ENCODE assay signal across 21 cellular contexts in genomic region chr14:29783556-29783955, GRCh38.
A peak's percentile ranks its signal among the peaks of the same experiment; 100 is the strongest.
DNase-seq lines count a peak whose midpoint lies in the region; ATAC-seq, FAIRE-seq and TF ChIP-seq lines count a peak whose summit lies in the region.
"Had no signal": no experiment of that assay in that cellular context is flagged by ENCODE, and none has a peak within 500 bp of the region (broad histone marks: within the 10 kb centered on the region; RNA-seq: fewer than 3 reads in every experiment).

No MANE protein-coding gene starts in this region.

- H3K79me2 ChIP-seq in Karpas-422 (ENCODE audit: low read length) (no peaks in the 10 kb centered on the region), astrocyte (ENCODE audit: insufficient read depth, low read length) (no peaks in the 10 kb centered on the region)

- H3K4me1 ChIP-seq in Karpas-422 (ENCODE audit: low read length): no peaks in the 10 kb centered on the region
- H3K4me1 ChIP-seq in astrocyte (ENCODE audit: insufficient read depth, low read length): no peaks in the 10 kb centered on the region
- H3K4me1 ChIP-seq in endodermal cell (ENCODE audit: control insufficient read depth, insufficient read depth, low read length): no peaks in the 10 kb centered on the region
- H3K4me1 ChIP-seq: A549; BLaER1 treated with 17β-estradiol and CSF1 and Interleukin-3, amounts not matched to agents 10 nM and 100 nM; Caco-2 had no signal

- H3K9me3 ChIP-seq in Karpas-422 (ENCODE audit: low read length) (peaks cover 46% of the 10 kb centered on the region), astrocyte (ENCODE audit: insufficient read depth, low read depth, low read length) (no peaks in the 10 kb centered on the region), endodermal cell (ENCODE audit: control insufficient read depth, low read length) (peaks cover 11% of the 10 kb centered on the region)
- H3K9me3 ChIP-seq: A549, Caco-2 had no signal

- H3K27me3 Mint-ChIP-seq in astrocyte (ENCODE audit: low read depth, unreplicated experiment): no peaks in the 10 kb centered on the region
- H3K27me3 Mint-ChIP-seq in endodermal cell (ENCODE audit: insufficient read depth): no peaks in the 10 kb centered on the region
- H3K27me3 Mint-ChIP-seq in activated CD4-positive, alpha-beta T cell treated with anti-CD3 and anti-CD28 coated beads for 36 hours: no peaks in the 10 kb centered on the region
- H3K27me3 Mint-ChIP-seq: B cell; CD4-positive, alpha-beta T cell had no signal

- intact Hi-C loops in activated CD4-positive, alpha-beta T cell treated with anti-CD3 and anti-CD28 coated beads for 36 hours (cut with DNase I, micrococcal nuclease): no loop called here

- 99 to 100% methylated on average over 3 of the region's 3 CpGs for WGBS in endodermal cell (ENCODE audit: insufficient coverage in 1 of 2, insufficient read length in 1 of 2), 2 experiments

- POLR2A ChIA-PET in activated CD4-positive, alpha-beta T cell treated with anti-CD3 and anti-CD28 coated beads for 36 hours (lab: Charles Lee): no interaction called here

- CTCF ChIA-PET in activated CD4-positive, alpha-beta T cell treated with anti-CD3 and anti-CD28 coated beads for 36 hours (lab: Charles Lee): interaction anchor here (0.9 kb wide), 1 partner anchor 18 kb away, joined by 3 read pairs; no protein-coding TSS in a partner anchor

- no peak for TF ChIP-seq CTCF in astrocyte (IDR thresholded peaks at IDR 0.05; ENCODE audit: insufficient read depth, low read depth, low read length)
- no peak for TF ChIP-seq CTCF in endodermal cell (conservative IDR thresholded peaks at IDR 0.05)

- H3K9me2 ChIP-seq in Karpas-422 (replicated peaks; ENCODE audit: insufficient read depth, low read length): no peaks in the 10 kb centered on the region

- no peak for FAIRE-seq in astrocyte (lab: Jason Lieb, UNC)
- FAIRE-seq: A549, D721Med, G401.6, GM12891, GM19239 had no signal

- H3K36me3 ChIP-seq in Karpas-422 (ENCODE audit: insufficient read depth, low read length) (no peaks in the 10 kb centered on the region), astrocyte (ENCODE audit: insufficient read depth, low read length) (no peaks in the 10 kb centered on the region), endodermal cell (ENCODE audit: control insufficient read depth, insufficient read depth, low read length) (no peaks in the 10 kb centered on the region)
- H3K36me3 ChIP-seq: BLaER1 treated with 17β-estradiol and CSF1 and Interleukin-3, amounts not matched to agents 10 nM and 100 nM had no signal

- H3K9me3 Mint-ChIP-seq in astrocyte (ENCODE audit: unreplicated experiment): peaks cover 19% of the 10 kb centered on the region
- peaks cover 20% of the 10 kb centered on the region for H3K9me3 Mint-ChIP-seq in endodermal cell
- peaks cover 20% of the 10 kb centered on the region for H3K9me3 Mint-ChIP-seq in activated CD4-positive, alpha-beta T cell treated with anti-CD3 and anti-CD28 coated beads for 36 hours (ENCODE audit: low read depth)

- H3K4me3 ChIP-seq in Karpas-422 (ENCODE audit: low read length) (no peak overlapping the region), astrocyte (ENCODE audit: insufficient read depth, low read depth, low read length) (no peak overlapping the region), endodermal cell (ENCODE audit: low read length) (peak overlapping the region; percentile 35)
- H3K4me3 ChIP-seq: A549; BLaER1 treated with 17β-estradiol and CSF1 and Interleukin-3, amounts not matched to agents 10 nM and 100 nM had no signal

- H3K9ac ChIP-seq in Karpas-422 (ENCODE audit: low read length) (no peak overlapping the region), astrocyte (ENCODE audit: low read length) (no peak overlapping the region), endodermal cell (ENCODE audit: extremely low read depth, low read length, poor library complexity, severe bottlenecking) (no peak overlapping the region)
- H3K9ac ChIP-seq: BLaER1 treated with 17β-estradiol and CSF1 and Interleukin-3, amounts not matched to agents 10 nM and 100 nM had no signal

- no peaks in the 10 kb centered on the region for H4K20me1 ChIP-seq in Karpas-422 (ENCODE audit: insufficient read depth, low read depth, low read length)
- no peaks in the 10 kb centered on the region for H4K20me1 ChIP-seq in astrocyte (ENCODE audit: insufficient read depth, low read length)
- H4K20me1 ChIP-seq: BLaER1 treated with 17β-estradiol and CSF1 and Interleukin-3, amounts not matched to agents 10 nM and 100 nM had no signal

- H3K27ac Mint-ChIP-seq in astrocyte (ENCODE audit: unreplicated experiment) (no peak overlapping the region), endodermal cell (no peak overlapping the region)
- H3K27ac Mint-ChIP-seq in activated CD4-positive, alpha-beta T cell treated with anti-CD3 and anti-CD28 coated beads for 36 hours: no peak overlapping the region
- H3K27ac Mint-ChIP-seq: B cell; CD4-positive, alpha-beta T cell; CD8-positive, alpha-beta T cell had no signal

- H3K4me2 ChIP-seq in Karpas-422 (ENCODE audit: low read depth, low read length, poor library complexity, severe bottlenecking) (no peak overlapping the region), astrocyte (ENCODE audit: low read length) (no peak overlapping the region)
- H3K4me2 ChIP-seq: A549; BLaER1 treated with 17β-estradiol and CSF1 and Interleukin-3, amounts not matched to agents 10 nM and 100 nM had no signal

- no peak for ATAC-seq in activated CD4-positive, alpha-beta T cell treated with anti-CD3 and anti-CD28 coated beads for 36 hours
- ATAC-seq: A549; CD8-positive, alpha-beta T cell had no signal

- H3K36me3 Mint-ChIP-seq in astrocyte (ENCODE audit: low read depth, unreplicated experiment) (no peaks in the 10 kb centered on the region), endodermal cell (ENCODE audit: low read depth) (no peaks in the 10 kb centered on the region)
- H3K36me3 Mint-ChIP-seq in activated CD4-positive, alpha-beta T cell treated with anti-CD3 and anti-CD28 coated beads for 36 hours (ENCODE audit: low read depth): no peaks in the 10 kb centered on the region
- H3K36me3 Mint-ChIP-seq: CD8-positive, alpha-beta T cell had no signal

- H2AFZ ChIP-seq in Karpas-422 (ENCODE audit: low read length) (no peak overlapping the region), astrocyte (ENCODE audit: low read depth, low read length) (no peak overlapping the region)

- H3K27ac ChIP-seq in Karpas-422 (ENCODE audit: low read length) (no peak overlapping the region), astrocyte (ENCODE audit: low read depth, low read length) (no peak overlapping the region), endodermal cell (ENCODE audit: low read depth, low read length) (no peak overlapping the region)
- H3K27ac ChIP-seq: 22Rv1; A549; BLaER1 treated with 17β-estradiol and CSF1 and Interleukin-3, amounts not matched to agents 10 nM and 100 nM; C4-2B had no signal

- H3K27me3 ChIP-seq in Karpas-422 (ENCODE audit: low read length): no peaks in the 10 kb centered on the region
- no peaks in the 10 kb centered on the region for H3K27me3 ChIP-seq in astrocyte (ENCODE audit: insufficient read depth, low read length)
- no peaks in the 10 kb centered on the region for H3K27me3 ChIP-seq in endodermal cell (ENCODE audit: control insufficient read depth, insufficient read depth, low read length, poor library complexity, severe bottlenecking)
- H3K27me3 ChIP-seq: BLaER1 treated with 17β-estradiol and CSF1 and Interleukin-3, amounts not matched to agents 10 nM and 100 nM had no signal

- H3K4me3 Mint-ChIP-seq in astrocyte (ENCODE audit: unreplicated experiment): no peak overlapping the region
- H3K4me3 Mint-ChIP-seq in endodermal cell: no peak overlapping the region
- H3K4me3 Mint-ChIP-seq in activated CD4-positive, alpha-beta T cell treated with anti-CD3 and anti-CD28 coated beads for 36 hours: no peak overlapping the region
- H3K4me3 Mint-ChIP-seq: B cell; CD4-positive, alpha-beta T cell; CD8-positive, alpha-beta T cell had no signal

- H3K4me1 Mint-ChIP-seq in astrocyte (ENCODE audit: low read depth, unreplicated experiment): no peaks in the 10 kb centered on the region
- peaks cover 18% of the 10 kb centered on the region for H3K4me1 Mint-ChIP-seq in endodermal cell
- H3K4me1 Mint-ChIP-seq in activated CD4-positive, alpha-beta T cell treated with anti-CD3 and anti-CD28 coated beads for 36 hours: no peaks in the 10 kb centered on the region
- H3K4me1 Mint-ChIP-seq: B cell had no signal

- DNase-seq in Karpas-422: peak; percentile 16
- DNase-seq in astrocyte (ENCODE audit: low read depth): peak; percentile 74
- no peak for DNase-seq in endodermal cell
- DNase-seq in activated CD4-positive, alpha-beta T cell treated with anti-CD3 and anti-CD28 coated beads for 36 hours: no peak
- no peak for DNase-seq in mesenteric fat pad (ENCODE audit: low spot score)
- DNase-seq: AML-193; Caco-2; Calu3; CD4-positive, alpha-beta T cell; CD8-positive, alpha-beta T cell; DMS79 treated with DMSO at 0.1 percent for 48 hours; GF-D8 had no signal

Comparison
In these comparisons a context has a peak if more than half of its experiments do, and no peak if none do; other contexts are left out.
1. DNase-seq: peak in Karpas-422 (single experiment) and astrocyte (single experiment); none in endodermal cell (single experiment), activated CD4-positive, alpha-beta T cell treated with anti-CD3 and anti-CD28 coated beads for 36 hours (single experiment) and mesenteric fat pad (single experiment).